ENCODE assay signal across 8 cellular contexts in the genomic region with DNA sequence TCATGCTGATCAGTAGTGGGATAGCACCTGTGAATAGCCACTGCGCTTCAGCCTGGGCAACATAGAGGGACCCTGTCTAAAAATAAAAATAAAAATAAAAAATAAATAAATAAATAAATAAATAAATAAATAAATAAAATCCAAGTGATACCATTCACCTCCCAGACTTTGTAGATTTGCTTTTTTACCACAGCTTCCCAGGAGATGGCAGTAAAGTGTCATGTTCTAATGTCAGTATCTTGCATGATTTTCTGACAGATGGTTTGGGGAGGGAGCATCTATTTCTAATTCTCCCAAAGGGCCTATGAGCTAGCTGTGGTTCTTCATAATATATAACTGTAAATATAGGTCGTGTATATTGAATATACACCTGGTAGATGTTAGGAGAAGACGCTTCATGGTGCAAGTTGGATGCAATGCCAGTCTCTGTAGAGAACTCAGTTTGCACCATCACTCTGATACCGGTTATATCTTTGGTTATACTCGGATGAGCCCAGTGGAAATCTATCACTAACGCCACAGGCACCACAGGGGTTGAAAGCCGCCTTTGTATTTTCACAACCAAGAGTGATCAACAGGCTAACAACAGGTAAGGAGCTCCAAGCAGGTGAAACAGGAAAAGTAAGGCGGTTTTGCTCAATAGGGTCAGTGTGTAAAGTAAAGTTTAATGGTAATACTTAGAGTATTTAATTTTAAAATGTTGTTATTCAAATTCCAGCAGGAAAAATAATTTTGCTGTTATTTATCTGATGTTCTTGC. TPM values are rescaled to one million over a fixed set of nuclear protein-coding genes. Genes with fewer than 3 reads are reported as not detected.
A peak's percentile ranks its signal among the peaks of the same experiment; 100 is the strongest.
DNase-seq lines count a peak whose midpoint lies in the region; ATAC-seq, FAIRE-seq and TF ChIP-seq lines count a peak whose summit lies in the region.

No MANE protein-coding gene starts in this region.

- TF ChIP-seq EP300 in sigmoid colon (IDR thresholded peaks at IDR 0.05): no peak

- H3K27me3 ChIP-seq in heart left ventricle: no peaks in the 10 kb centered on the region
- peaks cover 0 to 20% (median 3%) of the 10 kb centered on the region in 3 donors for H3K27me3 ChIP-seq in sigmoid colon

- TF ChIP-seq POLR2A in heart left ventricle (IDR thresholded peaks at IDR 0.05) (no peak), sigmoid colon (IDR thresholded peaks at IDR 0.05) (no peak)

- WGBS in heart left ventricle, 4 donors: 21 to 28% (median 25%) methylated on average over 8 of the region's 8 CpGs
- WGBS in sigmoid colon, 2 donors: 21 to 34% methylated on average over 8 of the region's 8 CpGs

- peaks cover 0 to 6% (median 0%) of the 10 kb centered on the region in 9 donors for H3K36me3 ChIP-seq in heart left ventricle
- H3K36me3 ChIP-seq in sigmoid colon: peaks cover 0 to 5% (median 0%) of the 10 kb centered on the region in 4 donors

- ATAC-seq in heart left ventricle: peak in 2 of 4 donors; percentile 40 to 44
- no peak for ATAC-seq in GM21723 (IDR thresholded peaks at IDR 0.05; ENCODE audit: unreplicated experiment)

- H3K9me3 Mint-ChIP-seq in activated T-helper 1 cell treated with anti-CD3 and anti-CD28 coated beads, Interleukin-12 subunit alpha, Interleukin-12 subunit beta, Interleukin-2, Interleukin-4 antibody, amounts not matched to agents 30 ng/mL and 10 ng/mL and 1 ng/mL, durations not matched to agents 14 hours and 24 hours and 36 hours: no peaks in the 10 kb centered on the region

- H3K27me3 Mint-ChIP-seq in activated T-helper 1 cell treated with anti-CD3 and anti-CD28 coated beads, Interleukin-12 subunit alpha, Interleukin-12 subunit beta, Interleukin-2, Interleukin-4 antibody, amounts not matched to agents 30 ng/mL and 10 ng/mL and 1 ng/mL, durations not matched to agents 14 hours and 24 hours and 36 hours (ENCODE audit: insufficient read depth): peaks cover 12% of the 10 kb centered on the region

- intact Hi-C loops in activated T-helper 1 cell treated with anti-CD3 and anti-CD28 coated beads, Interleukin-12 subunit alpha, Interleukin-12 subunit beta, Interleukin-2, Interleukin-4 antibody, amounts not matched to agents 30 ng/mL and 10 ng/mL and 1 ng/mL, durations not matched to agents 14 hours and 24 hours and 36 hours (cut with micrococcal nuclease): loop anchor here (1.0 to 5.0 kb wide), 3 partner anchors 18 to 190 kb away; a partner anchor contains a TSS
- intact Hi-C loops in heart left ventricle (cut with DNase I) (loop anchor here (1.0 to 10.0 kb wide), 5 partner anchors 49 to 107 kb away; a partner anchor contains a TSS), sigmoid colon (cut with DNase I) (loop anchor here (2.0 kb wide), 1 partner anchor 49 kb away; no protein-coding TSS in a partner anchor)

- peaks cover 0 to 8% (median 0%) of the 10 kb centered on the region in 12 donors for H3K4me1 ChIP-seq in heart left ventricle
- peaks cover 0 to 6% (median 2%) of the 10 kb centered on the region in 4 donors for H3K4me1 ChIP-seq in sigmoid colon

- H3K27ac ChIP-seq in heart left ventricle (no peak overlapping the region), sigmoid colon (no peak overlapping the region)

- H3K36me3 Mint-ChIP-seq in activated T-helper 1 cell treated with anti-CD3 and anti-CD28 coated beads, Interleukin-12 subunit alpha, Interleukin-12 subunit beta, Interleukin-2, Interleukin-4 antibody, amounts not matched to agents 30 ng/mL and 10 ng/mL and 1 ng/mL, durations not matched to agents 14 hours and 24 hours and 36 hours (ENCODE audit: low read depth): peaks cover 11% of the 10 kb centered on the region

- no peak overlapping the region for H3K27ac Mint-ChIP-seq in activated T-helper 1 cell treated with anti-CD3 and anti-CD28 coated beads, Interleukin-12 subunit alpha, Interleukin-12 subunit beta, Interleukin-2, Interleukin-4 antibody, amounts not matched to agents 30 ng/mL and 10 ng/mL and 1 ng/mL, durations not matched to agents 14 hours and 24 hours and 36 hours

- H3K4me3 ChIP-seq in heart left ventricle (no peak overlapping the region), sigmoid colon (no peak overlapping the region)

- TF ChIP-seq CTCF in heart left ventricle (IDR thresholded peaks at IDR 0.05) (peak; percentile 33 to 72 (median 60)), sigmoid colon (IDR thresholded peaks at IDR 0.05) (peak; percentile 26 to 49 (median 35))

- DNase-seq in COLO668 (lab: John Stamatoyannopoulos, UW; ENCODE audit: unreplicated experiment) (peak; percentile 26), GM19239 (ENCODE audit: insufficient read length, low spot score) (no peak), NCI-H2196 (lab: John Stamatoyannopoulos, UW; ENCODE audit: unreplicated experiment) (peak; percentile 77), heart left ventricle (peak in 1 of 5 donors; percentile 39), sigmoid colon (no peak)
- peak; percentile 46 for DNase-seq in activated T-helper 1 cell treated with anti-CD3 and anti-CD28 coated beads, Interleukin-12 subunit alpha, Interleukin-12 subunit beta, Interleukin-2, Interleukin-4 antibody, amounts not matched to agents 30 ng/mL and 10 ng/mL and 1 ng/mL, durations not matched to agents 14 hours and 24 hours and 36 hours (ENCODE audit: low spot score)
- no peak for DNase-seq in stimulated activated CD4-positive, alpha-beta T cell treated with anti-CD3 and anti-CD28 coated beads, Interleukin-4, amount 100 ng/mL, for 4 hours

- no peaks in the 10 kb centered on the region for H3K9me3 ChIP-seq in heart left ventricle
- no peaks in the 10 kb centered on the region for H3K9me3 ChIP-seq in sigmoid colon

- peaks cover 15% of the 10 kb centered on the region for H3K4me1 Mint-ChIP-seq in activated T-helper 1 cell treated with anti-CD3 and anti-CD28 coated beads, Interleukin-12 subunit alpha, Interleukin-12 subunit beta, Interleukin-2, Interleukin-4 antibody, amounts not matched to agents 30 ng/mL and 10 ng/mL and 1 ng/mL, durations not matched to agents 14 hours and 24 hours and 36 hours (ENCODE audit: low read depth)

- H3K4me3 Mint-ChIP-seq in activated T-helper 1 cell treated with anti-CD3 and anti-CD28 coated beads, Interleukin-12 subunit alpha, Interleukin-12 subunit beta, Interleukin-2, Interleukin-4 antibody, amounts not matched to agents 30 ng/mL and 10 ng/mL and 1 ng/mL, durations not matched to agents 14 hours and 24 hours and 36 hours: no peak overlapping the region

- peak; percentile 86 for FAIRE-seq in GM19239 (lab: Jason Lieb, UNC)

RNA-seq across cellular contexts. Expression of a gene that starts 13.9 kb away (rescaled TPM):
- total RNA-seq in activated T-helper 1 cell treated with anti-CD3 and anti-CD28 coated beads, Interleukin-12 subunit alpha, Interleukin-12 subunit beta, Interleukin-2, Interleukin-4 antibody, amounts not matched to agents 30 ng/mL and 10 ng/mL and 1 ng/mL, durations not matched to agents 14 hours and 24 hours and 36 hours: 2.3 and 2.4 TPM in 2 replicates
- total RNA-seq in heart left ventricle (10 to 100 TPM in 8 of 9 donors, 1 to 10 TPM in 1; 8.9 to 44.3 (median 25.3) TPM), sigmoid colon (10 to 100 TPM in 1 of 4 donors, 1 to 10 TPM in 3; 3.6 to 11.3 (median 7.0) TPM)
- polyA plus RNA-seq in heart left ventricle (10 to 100 TPM in 1 of 2 donors, 1 to 10 TPM in 1; 2.1 to 19.0 TPM), sigmoid colon (1 to 10 TPM in 1 of 3 donors, not detected in 2; 4.4 TPM)

RNA-seq across cellular contexts. Expression of a gene that starts 18.1 kb away (rescaled TPM):
- total RNA-seq in activated T-helper 1 cell treated with anti-CD3 and anti-CD28 coated beads, Interleukin-12 subunit alpha, Interleukin-12 subunit beta, Interleukin-2, Interleukin-4 antibody, amounts not matched to agents 30 ng/mL and 10 ng/mL and 1 ng/mL, durations not matched to agents 14 hours and 24 hours and 36 hours: 163 and 164 TPM in 2 replicates
- total RNA-seq in heart left ventricle (10 to 100 TPM in 1 of 9 donors, 1 to 10 TPM in 7, under 1 TPM in 1; 0.79 to 12.3 (median 3.0) TPM), sigmoid colon (1 to 10 TPM; 2.5 to 7.8 (median 6.6) TPM)
- polyA plus RNA-seq in heart left ventricle (1 to 10 TPM; 2.8 to 3.1 TPM), sigmoid colon (1 to 10 TPM; 1.2 to 9.6 (median 4.4) TPM)

RNA-seq across cellular contexts. Expression of a gene that starts 20.1 kb away (rescaled TPM):
- total RNA-seq in activated T-helper 1 cell treated with anti-CD3 and anti-CD28 coated beads, Interleukin-12 subunit alpha, Interleukin-12 subunit beta, Interleukin-2, Interleukin-4 antibody, amounts not matched to agents 30 ng/mL and 10 ng/mL and 1 ng/mL, durations not matched to agents 14 hours and 24 hours and 36 hours: 58.5 and 62.2 TPM in 2 replicates
- total RNA-seq in heart left ventricle: 10 to 100 TPM in 2 of 9 donors, 1 to 10 TPM in 6, not detected in 1; 2.3 to 31.7 (median 4.7) TPM
- polyA plus RNA-seq in heart left ventricle: 10 to 100 TPM in 1 of 2 donors, 1 to 10 TPM in 1; 3.2 to 10.1 TPM
- 1 to 10 TPM in 3 of 4 donors, not detected in 1; 3.5 to 5.8 (median 3.9) TPM for total RNA-seq in sigmoid colon
- polyA plus RNA-seq in sigmoid colon: 10 to 100 TPM in 2 of 3 donors, 1 to 10 TPM in 1; 2.4 to 36.1 (median 13.9) TPM

RNA-seq across cellular contexts. Expression of a gene that starts 25.5 kb away (rescaled TPM):
- 1.7 TPM in 2 replicates for total RNA-seq in activated T-helper 1 cell treated with anti-CD3 and anti-CD28 coated beads, Interleukin-12 subunit alpha, Interleukin-12 subunit beta, Interleukin-2, Interleukin-4 antibody, amounts not matched to agents 30 ng/mL and 10 ng/mL and 1 ng/mL, durations not matched to agents 14 hours and 24 hours and 36 hours
- under 1 TPM in 1 of 9 donors, not detected in 8; 0.77 TPM for total RNA-seq in heart left ventricle
- polyA plus RNA-seq in heart left ventricle: not detected
- under 1 TPM in 1 of 4 donors, not detected in 3; 0.16 TPM for total RNA-seq in sigmoid colon
- under 1 TPM in 2 of 3 donors, not detected in 1; under 0.01 to 0.34 TPM for polyA plus RNA-seq in sigmoid colon

RNA-seq across cellular contexts. Expression of a gene that starts 25.8 kb away (rescaled TPM):
- total RNA-seq in activated T-helper 1 cell treated with anti-CD3 and anti-CD28 coated beads, Interleukin-12 subunit alpha, Interleukin-12 subunit beta, Interleukin-2, Interleukin-4 antibody, amounts not matched to agents 30 ng/mL and 10 ng/mL and 1 ng/mL, durations not matched to agents 14 hours and 24 hours and 36 hours: not detected in 2 replicates
- total RNA-seq in heart left ventricle: 100 to 1,000 TPM in 2 of 9 donors, 10 to 100 TPM in 7; 12.6 to 237 (median 19.4) TPM
- polyA plus RNA-seq in heart left ventricle: 10 to 100 TPM; 17.1 to 42.7 TPM
- total RNA-seq in sigmoid colon: 100 to 1,000 TPM in 3 of 4 donors, 10 to 100 TPM in 1; 71.5 to 172 (median 126) TPM
- polyA plus RNA-seq in sigmoid colon: 100 to 1,000 TPM in 2 of 3 donors, 10 to 100 TPM in 1; 95.8 to 211 (median 125) TPM

Comparison
In these comparisons a context has a peak if more than half of its experiments do, and no peak if none do; other contexts are left out.
1. DNase-seq: peak in COLO668 (single experiment), NCI-H2196 (single experiment) and activated T-helper 1 cell treated with anti-CD3 and anti-CD28 coated beads, Interleukin-12 subunit alpha, Interleukin-12 subunit beta, Interleukin-2, Interleukin-4 antibody, amounts not matched to agents 30 ng/mL and 10 ng/mL and 1 ng/mL, durations not matched to agents 14 hours and 24 hours and 36 hours (single experiment); none in GM19239 (single experiment), sigmoid colon (single experiment) and stimulated activated CD4-positive, alpha-beta T cell treated with anti-CD3 and anti-CD28 coated beads, Interleukin-4, amount 100 ng/mL, for 4 hours (0 of 2).
2. RNA of a gene that starts 18.1 kb away (total RNA-seq): 163 to 164 TPM in activated T-helper 1 cell treated with anti-CD3 and anti-CD28 coated beads, Interleukin-12 subunit alpha, Interleukin-12 subunit beta, Interleukin-2, Interleukin-4 antibody, amounts not matched to agents 30 ng/mL and 10 ng/mL and 1 ng/mL, durations not matched to agents 14 hours and 24 hours and 36 hours; 2.5 to 7.8 TPM in sigmoid colon and 0.79 to 12.3 TPM in heart left ventricle; every median in the first group is over 10 times any median in the second.